Comparison of ENCODE assay signal across 13 cellular contexts in the genomic region with DNA sequence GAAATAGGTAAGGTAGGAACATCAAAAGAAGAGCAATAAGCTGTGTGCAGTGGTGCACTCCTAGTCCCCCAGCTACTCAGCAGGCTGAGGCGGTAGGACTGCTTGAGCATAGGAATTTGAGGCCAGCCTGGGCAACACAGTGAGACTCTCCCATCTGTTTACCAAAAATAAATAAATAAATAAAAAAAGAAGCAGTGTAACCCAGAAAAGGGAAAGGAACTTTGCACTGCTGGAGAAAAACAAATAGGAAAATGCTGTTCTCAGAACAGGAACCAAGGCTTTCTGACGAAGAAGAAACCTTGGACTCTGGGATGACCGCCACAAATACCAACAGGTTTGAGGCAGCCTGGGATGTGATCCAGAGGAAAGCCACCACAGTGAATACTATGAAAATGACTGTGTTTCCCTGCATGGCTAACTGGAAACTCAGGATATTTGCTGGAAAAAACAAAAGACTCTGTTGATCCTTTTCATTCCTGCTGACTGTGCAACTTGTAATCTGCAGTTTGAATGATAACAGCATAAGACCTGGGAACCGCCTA. TPM values are rescaled to one million over a fixed set of nuclear protein-coding genes. Genes with fewer than 3 reads are reported as not detected.
A peak's percentile ranks its signal among the peaks of the same experiment; 100 is the strongest.
DNase-seq lines count a peak whose midpoint lies in the region; ATAC-seq, FAIRE-seq and TF ChIP-seq lines count a peak whose summit lies in the region.
"Had no signal": no experiment of that assay in that cellular context is flagged by ENCODE, and none has a peak within 500 bp of the region (broad histone marks: within the 10 kb centered on the region; RNA-seq: fewer than 3 reads in every experiment).

No MANE protein-coding gene starts in this region.

- H3K9me3 ChIP-seq in PC-3 (ENCODE audit: low read length) (no peaks in the 10 kb centered on the region), endothelial cell of umbilical vein (replicated peaks; ENCODE audit: control insufficient read depth, insufficient read depth, low read length) (no peaks in the 10 kb centered on the region)

- H2AFZ ChIP-seq in PC-3 (ENCODE audit: low read length) (no peak overlapping the region), endothelial cell of umbilical vein (ENCODE audit: low read depth, low read length) (no peak overlapping the region)

- H3K36me3 ChIP-seq in PC-3 (ENCODE audit: low read depth, low read length) = peaks cover 50% of the 10 kb centered on the region
- peaks cover 14 to 27% of the 10 kb centered on the region in 2 experiments for H3K36me3 ChIP-seq in endothelial cell of umbilical vein (ENCODE audit: control insufficient read depth in 2 of 2, extremely low read depth in 1 of 2, insufficient read depth in 2 of 2, low read length in 2 of 2)

- H4K20me1 ChIP-seq in PC-3 (ENCODE audit: low read length) (no peaks in the 10 kb centered on the region), endothelial cell of umbilical vein (replicated peaks; ENCODE audit: control insufficient read depth, extremely low read depth, insufficient read depth, low read length) (no peaks in the 10 kb centered on the region)

- H3K27me3 ChIP-seq in PC-3 (ENCODE audit: low read length) (no peaks in the 10 kb centered on the region), endothelial cell of umbilical vein (ENCODE audit: control insufficient read depth in 2 of 2, insufficient read depth in 2 of 2, low read length in 2 of 2) (no peaks in the 10 kb centered on the region)

- H3K4me1 ChIP-seq in PC-3 (ENCODE audit: insufficient read depth, low read length) (no peaks in the 10 kb centered on the region), endothelial cell of umbilical vein (ENCODE audit: control insufficient read depth, extremely low read depth, insufficient read depth, low read length) (no peaks in the 10 kb centered on the region)

- TF ChIP-seq CTCF in PC-3 (conservative IDR thresholded peaks at IDR 0.05; ENCODE audit: low read depth, low read length) (no peak), endothelial cell of umbilical vein (IDR thresholded peaks at IDR 0.05; ENCODE audit: extremely low read depth in 1 of 2, insufficient read depth in 1 of 2, low read depth in 1 of 2, low read length in 2 of 2) (no peak)

- no peaks in the 10 kb centered on the region for H3K9me1 ChIP-seq in endothelial cell of umbilical vein (replicated peaks; ENCODE audit: control insufficient read depth, extremely low read depth, insufficient read depth, low read length)

- H3K4me2 ChIP-seq in PC-3 (ENCODE audit: low read length) = no peak overlapping the region
- no peak overlapping the region for H3K4me2 ChIP-seq in endothelial cell of umbilical vein (ENCODE audit: insufficient read depth, low read length)

- dilution Hi-C loops in endothelial cell of umbilical vein (cut with MboI; ENCODE audit: extremely low pct_ligation_motif_present, low sequenced_read_pairs) = no loop called here

- CTCF ChIA-PET in PC-3 (lab: Charles Lee) (no interaction called here), endothelial cell of umbilical vein (lab: Charles Lee) (no interaction called here)

- H3K4me3 ChIP-seq in PC-3 (ENCODE audit: low read length) = no peak overlapping the region
- no peak overlapping the region for H3K4me3 ChIP-seq in endothelial cell of umbilical vein (replicated peaks in 1 of 3; ENCODE audit: insufficient read depth in 1 of 3, low read depth in 1 of 3, low read length in 3 of 3)
- H3K4me3 ChIP-seq: lung had no signal

- BruUV-seq in PC-3 (replicated peaks; lab: Mats Ljungman, UMichigan) = no TSS peak
- BruUV-seq in endothelial cell of umbilical vein (replicated peaks; lab: Mats Ljungman, UMichigan) = no TSS peak

- no peaks in the 10 kb centered on the region for H3F3A ChIP-seq in PC-3 (ENCODE audit: low read length, unreplicated experiment)

- ATAC-seq in PC-3 (no peak), HG02852 (IDR thresholded peaks at IDR 0.05; ENCODE audit: unreplicated experiment) (no peak), GM18870 (IDR thresholded peaks at IDR 0.05; ENCODE audit: unreplicated experiment) (no peak)
- ATAC-seq: T-helper 17 cell had no signal

- DNase-seq in AG08396 (ENCODE audit: low spot score) (peak; percentile 56), PC-3 (peak; percentile 38), endothelial cell of umbilical vein (ENCODE audit: low read depth, low spot score) (peak; percentile 12), myocyte (ENCODE audit: low read depth) (peak; percentile 61), GM12892 (ENCODE audit: insufficient read length) (no peak)
- no peak for DNase-seq in activated effector memory CD4-positive, alpha-beta T cell treated with anti-CD3 and anti-CD28 coated beads, Interleukin-2, amount 50 U/mL, for 16 hours
- DNase-seq: NCI-H1417 treated with DMSO at 0.1 percent for 48 hours, retina, T-helper 17 cell had no signal

- no peaks in the 10 kb centered on the region for H3K9me2 ChIP-seq in PC-3 (replicated peaks; ENCODE audit: low read length)

- POLR2A ChIA-PET in PC-3 (lab: Charles Lee; ENCODE audit: unreplicated experiment) (no interaction called here), endothelial cell of umbilical vein (lab: Charles Lee) (interaction anchor here (0.6 kb wide), 1 partner anchor 565 kb away, joined by 6 read pairs; no protein-coding TSS in a partner anchor)

- TF ChIP-seq POLR2A in endothelial cell of umbilical vein (IDR thresholded peaks at IDR 0.05; ENCODE audit: low read depth, low read length) (no peak), GM12892 (IDR thresholded peaks at IDR 0.05; ENCODE audit: low read depth, low read length) (no peak)

- H3K79me2 ChIP-seq in PC-3 (ENCODE audit: low read length) = no peaks in the 10 kb centered on the region
- no peaks in the 10 kb centered on the region for H3K79me2 ChIP-seq in endothelial cell of umbilical vein (ENCODE audit: control insufficient read depth, insufficient read depth, low read length)

- no peak overlapping the region for H3K9ac ChIP-seq in PC-3 (ENCODE audit: low read length)
- H3K9ac ChIP-seq in endothelial cell of umbilical vein (replicated peaks; ENCODE audit: extremely low read depth, insufficient read depth, low read length) = no peak overlapping the region

- FAIRE-seq in endothelial cell of umbilical vein (lab: Jason Lieb, UNC) (no peak), GM12892 (lab: Jason Lieb, UNC) (no peak)
- FAIRE-seq: frontal cortex had no signal

- intact Hi-C loops in PC-3 (cut with micrococcal nuclease) (no loop called here), endothelial cell of umbilical vein (cut with micrococcal nuclease) (no loop called here)

- H3K27ac ChIP-seq in PC-3 (ENCODE audit: low read length) = no peak overlapping the region
- no peak overlapping the region for H3K27ac ChIP-seq in endothelial cell of umbilical vein (ENCODE audit: insufficient read depth, low read depth, low read length)

TF ChIP-seq in endothelial cell of umbilical vein, 7 proteins besides CTCF, POLR2A, EP300 and RAD21:
- TF ChIP-seq JUN (IDR thresholded peaks at IDR 0.05; ENCODE audit: borderline replicate concordance, insufficient read depth, insufficient read length, low read depth) (no peak), EZH2 (IDR thresholded peaks at IDR 0.05; ENCODE audit: borderline replicate concordance, low read depth, low read length, severe bottlenecking) (no peak), FOS (IDR thresholded peaks at IDR 0.05; ENCODE audit: borderline replicate concordance, insufficient read depth, low read length) (no peak), MYC (IDR thresholded peaks at IDR 0.05; ENCODE audit: low read depth, low read length) (no peak), POLR2AphosphoS5 (IDR thresholded peaks at IDR 0.05; ENCODE audit: insufficient read depth, low read depth, low read length) (no peak), GATA2 (IDR thresholded peaks at IDR 0.05; ENCODE audit: insufficient read depth, insufficient read length, low read depth, low read length) (no peak)
- TF ChIP-seq, protein P1, sequence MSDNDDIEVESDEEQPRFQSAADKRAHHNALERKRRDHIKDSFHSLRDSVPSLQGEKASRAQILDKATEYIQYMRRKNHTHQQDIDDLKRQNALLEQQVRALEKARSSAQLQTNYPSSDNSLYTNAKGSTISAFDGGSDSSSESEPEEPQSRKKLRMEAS (IDR thresholded peaks at IDR 0.05; ENCODE audit: insufficient read depth, insufficient read length) = no peak
TF ChIP-seq in endothelial cell of umbilical vein: peak in this region for 0.

RNA-seq across cellular contexts. Expression of a gene that starts 41.2 kb away (rescaled TPM):
- 187 and 436 TPM in 2 replicates for total RNA-seq in PC-3 (2014; rRNA removed)
- total RNA-seq in endothelial cell of umbilical vein = 32.8 and 33.3 TPM in 2 replicates
- polyA plus RNA-seq in endothelial cell of umbilical vein = 7.6 and 7.8 TPM in 2 replicates
- 6.7 TPM in 2 replicates for polyA plus RNA-seq in endothelial cell of umbilical vein (2011; cell fraction: cytosol; rRNA removed)
- 13.0 and 14.1 TPM in 2 replicates for polyA plus RNA-seq in endothelial cell of umbilical vein (2011; cell fraction: nucleus; rRNA removed)
- 30.7 and 31.2 TPM in 2 replicates for polyA plus RNA-seq in endothelial cell of umbilical vein (2012)
- 12.1 and 12.4 TPM in 2 replicates for polyA minus RNA-seq in endothelial cell of umbilical vein
- 13.1 TPM for polyA minus RNA-seq in endothelial cell of umbilical vein (2011; cell fraction: cytosol; rRNA and poly(A)+ RNA removed)
- 18.8 and 24.8 TPM in 2 replicates for polyA minus RNA-seq in endothelial cell of umbilical vein (2011; cell fraction: nucleus; rRNA and poly(A)+ RNA removed)
- 54.7 and 69.2 TPM in 2 replicates for total RNA-seq in myocyte
- polyA plus RNA-seq in myocyte (2012) = 21.2 TPM
- polyA plus RNA-seq in GM12892 (2012; ENCODE audit: missing spikeins) = 27.6 TPM

RNA-seq across cellular contexts. Expression of a gene that starts 41.3 kb away (rescaled TPM):
- 96.1 and 97.6 TPM in 2 replicates for total RNA-seq in PC-3 (2014; rRNA removed)
- 18.0 and 21.9 TPM in 2 replicates for total RNA-seq in endothelial cell of umbilical vein
- 33.8 and 38.9 TPM in 2 replicates for polyA plus RNA-seq in endothelial cell of umbilical vein
- polyA plus RNA-seq in endothelial cell of umbilical vein (2011; cell fraction: cytosol; rRNA removed) = 26.7 and 30.5 TPM in 2 replicates
- 29.1 and 33.7 TPM in 2 replicates for polyA plus RNA-seq in endothelial cell of umbilical vein (2011; cell fraction: nucleus; rRNA removed)
- polyA plus RNA-seq in endothelial cell of umbilical vein (2012) = 27.3 and 27.8 TPM in 2 replicates
- polyA minus RNA-seq in endothelial cell of umbilical vein = 11.0 and 21.6 TPM in 2 replicates
- 11.2 TPM for polyA minus RNA-seq in endothelial cell of umbilical vein (2011; cell fraction: cytosol; rRNA and poly(A)+ RNA removed)
- polyA minus RNA-seq in endothelial cell of umbilical vein (2011; cell fraction: nucleus; rRNA and poly(A)+ RNA removed) = 2.2 and 6.1 TPM in 2 replicates
- total RNA-seq in myocyte = 25.2 and 35.7 TPM in 2 replicates
- polyA plus RNA-seq in myocyte (2012) = 26.9 TPM
- 7.8 TPM for polyA plus RNA-seq in GM12892 (2012; ENCODE audit: missing spikeins)

Comparison
In these comparisons a context has a peak if more than half of its experiments do, and no peak if none do; other contexts are left out.
1. DNase-seq: peak in AG08396 (single experiment), PC-3 (single experiment), endothelial cell of umbilical vein (single experiment) and myocyte (single experiment); none in GM12892 (single experiment) and activated effector memory CD4-positive, alpha-beta T cell treated with anti-CD3 and anti-CD28 coated beads, Interleukin-2, amount 50 U/mL, for 16 hours (single experiment).